ENCODE assay signal across 16 cellular contexts in the genomic region with DNA sequence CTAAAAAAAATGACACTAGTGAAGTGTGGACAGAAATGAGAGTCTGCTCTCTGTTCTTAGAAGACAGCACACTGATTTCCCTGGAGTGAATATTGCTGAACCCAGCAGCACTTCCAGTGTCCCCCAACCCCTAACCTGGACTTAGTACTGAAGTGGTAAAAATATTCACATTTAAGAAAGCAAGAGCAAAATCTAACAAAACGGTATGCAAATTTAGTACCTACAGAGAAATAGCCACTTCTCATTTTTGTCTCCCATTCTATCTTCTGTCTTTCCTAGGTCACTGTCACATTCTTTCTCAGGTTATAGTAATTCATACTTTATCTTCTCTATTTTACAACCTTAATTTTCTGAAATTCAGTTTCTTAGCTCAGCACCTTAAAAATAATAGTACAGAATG.
DNase-seq lines count a peak whose midpoint lies in the region; ATAC-seq, FAIRE-seq and TF ChIP-seq lines count a peak whose summit lies in the region.
"Had no signal": no experiment of that assay in that cellular context is flagged by ENCODE, and none has a peak within 500 bp of the region (broad histone marks: within the 10 kb centered on the region; RNA-seq: fewer than 3 reads in every experiment).

No MANE protein-coding gene starts in this region.

- no peak for DNase-seq in Calu3
- peak; percentile 45 for DNase-seq in germinal center (ENCODE audit: low spot score)
- no peak for DNase-seq in A172 (ENCODE audit: low spot score)
- no peak for DNase-seq in HTR-8/SVneo (ENCODE audit: insufficient read length, low spot score)
- no peak for DNase-seq in H7
- DNase-seq in NOMO-1 treated with dmso at 0.1 percent for 144 hours (lab: John Stamatoyannopoulos, UW; ENCODE audit: unreplicated experiment): no peak
- DNase-seq: CD4-positive, alpha-beta memory T cell; DND-41; GF-D8; NCI-H1048; SHP77 treated with DMSO at 0.1 percent for 48 hours; T-helper 17 cell had no signal

- ATAC-seq in GM21529 (IDR thresholded peaks at IDR 0.05; ENCODE audit: unreplicated experiment): peak; percentile 22
- ATAC-seq: GM23338, T-helper 17 cell had no signal

- no peaks in the 10 kb centered on the region for H3K36me3 ChIP-seq in H7 (replicated peaks; ENCODE audit: control insufficient read depth, insufficient read depth, low read length)
- H3K36me3 ChIP-seq: Peyer's patch had no signal

- no peak overlapping the region for H3K4me3 Mint-ChIP-seq in Calu3 (ENCODE audit: low read depth, unreplicated experiment)
- peak overlapping the region in 3 of 4 donors; percentile 74 to 87 (median 82) for H3K4me3 Mint-ChIP-seq in IgD-negative memory B cell
- H3K4me3 Mint-ChIP-seq: CD4-positive, alpha-beta memory T cell; GM23338; T-helper 17 cell had no signal

- peaks cover 2% of the 10 kb centered on the region for H3K9me3 Mint-ChIP-seq in Calu3 (ENCODE audit: low read depth, unreplicated experiment)
- H3K9me3 Mint-ChIP-seq in IgD-negative memory B cell: peaks cover 0 to 4% (median 0%) of the 10 kb centered on the region in 3 donors
- H3K9me3 Mint-ChIP-seq: GM23338 had no signal

- CTCF ChIA-PET in Calu3 (lab: Charles Lee): no interaction called here

- FAIRE-seq in HTR-8/SVneo (lab: Jason Lieb, UNC): no peak

- no peak overlapping the region for H3K4me3 ChIP-seq in H7 (ENCODE audit: insufficient read depth, low read depth, low read length)
- H3K4me3 ChIP-seq: GM23338, Peyer's patch had no signal

- intact Hi-C loops in Calu3 (cut with micrococcal nuclease; ENCODE audit: unreplicated experiment): no loop called here

- BruUV-seq in Calu3 (replicated peaks; lab: Mats Ljungman, UMichigan): no TSS peak

- H3K27me3 Mint-ChIP-seq in Calu3 (ENCODE audit: unreplicated experiment): no peaks in the 10 kb centered on the region
- peaks cover 6% of the 10 kb centered on the region for H3K27me3 Mint-ChIP-seq in IgD-negative memory B cell
- H3K27me3 Mint-ChIP-seq: T-helper 17 cell had no signal

- H3K4me1 Mint-ChIP-seq in Calu3 (ENCODE audit: low read depth, unreplicated experiment) (peaks cover 11% of the 10 kb centered on the region), IgD-negative memory B cell (peaks cover 19 to 22% (median 21%) of the 10 kb centered on the region in 3 donors)

- peak overlapping the region; percentile 15 for H3K27ac Mint-ChIP-seq in Calu3 (ENCODE audit: unreplicated experiment)
- H3K27ac Mint-ChIP-seq in IgD-negative memory B cell: peak overlapping the region in 1 of 3 donors; percentile 89
- H3K27ac Mint-ChIP-seq: CD4-positive, alpha-beta memory T cell; GM23338; T-helper 17 cell had no signal

- H3K36me3 Mint-ChIP-seq in Calu3 (ENCODE audit: insufficient read depth, unreplicated experiment) (no peaks in the 10 kb centered on the region), IgD-negative memory B cell (peaks cover 4% of the 10 kb centered on the region)
- H3K36me3 Mint-ChIP-seq: CD4-positive, alpha-beta memory T cell had no signal

- H3K27me3 ChIP-seq in H7 (ENCODE audit: control insufficient read depth, insufficient read depth, low read length): no peaks in the 10 kb centered on the region
- H3K27me3 ChIP-seq: Peyer's patch had no signal

- no peak for TF ChIP-seq CTCF in Calu3 (IDR thresholded peaks at IDR 0.05; ENCODE audit: unreplicated experiment)
